1 cellular context compared by ENCODE assay signal in the genomic region with DNA sequence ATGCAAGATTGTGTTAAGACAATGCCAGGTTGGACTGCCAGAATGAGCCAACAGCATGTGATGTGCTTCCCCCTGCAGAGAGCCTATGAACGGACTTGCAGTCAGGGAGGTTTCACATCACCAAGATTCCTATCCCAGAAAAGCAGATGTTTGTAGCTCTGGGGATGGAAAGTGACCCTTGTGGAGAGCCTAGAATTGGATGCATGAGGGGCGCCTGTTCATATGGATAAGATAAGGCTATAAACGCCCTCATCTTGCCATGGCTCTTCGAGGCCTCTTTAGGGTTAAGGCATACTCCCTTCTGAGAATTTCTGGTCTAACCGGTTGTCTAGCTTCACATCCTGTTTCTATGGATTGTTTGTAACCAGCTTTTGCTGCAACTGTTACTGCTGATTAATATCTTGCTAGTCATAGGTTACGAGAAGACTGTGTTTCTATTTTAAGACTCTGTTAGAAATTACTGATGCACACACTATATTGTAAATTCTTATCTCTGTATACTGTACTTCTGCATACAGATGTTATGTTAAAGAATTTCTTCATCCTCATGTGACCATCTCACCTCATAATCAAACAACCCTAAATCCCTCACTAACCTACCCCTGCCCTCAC.
TF ChIP-seq lines count a peak whose summit lies in the region.
"Not testable (repeated sequence)": the region's sequence is repeated elsewhere in the genome, so short reads cannot be mapped to it uniquely, and the experiment has no call there.

No MANE protein-coding gene starts in this region.

TF ChIP-seq in K562, 482 proteins besides CTCF, POLR2A, EP300 and RAD21 (continued from another document):
- TF ChIP-seq TRIM28 (IDR thresholded peaks at IDR 0.05) (0 out of 2 replicates have a peak, but pooled peaks have one; percentile 64), HDAC3 (IDR thresholded peaks at IDR 0.05; ENCODE audit: borderline replicate concordance, partially characterized antibody) (peak; percentile 60), DPF2 (IDR thresholded peaks at IDR 0.05) (peak; percentile 70; the same call in 1 of the 2 replicates), ZBTB7A (IDR thresholded peaks at IDR 0.05; ENCODE audit: borderline replicate concordance, control insufficient read depth, low read depth, low read length) (peak; percentile 24; the same call in 1 of the 2 replicates), ZEB2 (IDR thresholded peaks at IDR 0.05) (0 out of 2 replicates have a peak, but pooled peaks have one; percentile 21), NCOR1 (IDR thresholded peaks at IDR 0.05) (peak; percentile 82), FOXM1 (IDR thresholded peaks at IDR 0.05; ENCODE audit: low read depth) (peak; percentile 64), HDAC2 (IDR thresholded peaks at IDR 0.05) (0 out of 2 replicates have a peak, but pooled peaks have one; percentile 52), NFIC (IDR thresholded peaks at IDR 0.05) (peak; percentile 68), SMARCE1 (IDR thresholded peaks at IDR 0.05) (peak; percentile 65), CC2D1A (IDR thresholded peaks at IDR 0.05) (peak; percentile 58; the same call in 1 of the 2 replicates), CXXC5 (CRISPR knock-in tag; IDR thresholded peaks at IDR 0.05) (peak; percentile 73), MTA3 (IDR thresholded peaks at IDR 0.05; ENCODE audit: borderline replicate concordance) (peak; percentile 56; the same call in 1 of the 2 replicates), CBFA2T2 (conservative IDR thresholded peaks at IDR 0.05) (peak; percentile 89), SMARCA4 (IDR thresholded peaks at IDR 0.05) (peak; percentile 73), SMAD4 (CRISPR knock-in tag; conservative IDR thresholded peaks at IDR 0.05) (peak; percentile 88), MEF2A (IDR thresholded peaks at IDR 0.05; ENCODE audit: control insufficient read depth, low read depth, low read length) (peak; percentile 29; the same call in 1 of the 2 replicates), ATF7 (IDR thresholded peaks at IDR 0.05) (peak; percentile 45), ZNF311 (CRISPR knock-in tag; IDR thresholded peaks at IDR 0.05) (0 out of 2 replicates have a peak, but pooled peaks have one; percentile 3), NCOA1 (IDR thresholded peaks at IDR 0.05; ENCODE audit: low read depth) (peak; percentile 69; the same call in 1 of the 2 replicates), TEAD4 (IDR thresholded peaks at IDR 0.05; ENCODE audit: low read length) (peak; percentile 73), ZNF766 (CRISPR knock-in tag; conservative IDR thresholded peaks at IDR 0.05) (peak; percentile 87), TAL1 (IDR thresholded peaks at IDR 0.05) (peak; percentile 80), STAT5A (IDR thresholded peaks at IDR 0.05; ENCODE audit: borderline replicate concordance, low read length) (peak; percentile 49), DMBX1 (CRISPR knock-in tag; IDR thresholded peaks at IDR 0.05; ENCODE audit: borderline replicate concordance) (peak; percentile 47; the same call in 1 of the 2 replicates), EHMT2 (IDR thresholded peaks at IDR 0.05) (peak; percentile 67), CBX3 (IDR thresholded peaks at IDR 0.05; ENCODE audit: borderline replicate concordance in 1 of 2, low read length in 2 of 2) (peak in 1 of 2 experiments; percentile 77; a peak in 1 of 3 replicates), GATA2 (CRISPR knock-in tag; IDR thresholded peaks at IDR 0.05) (peak; percentile 47), CBFA2T3 (IDR thresholded peaks at IDR 0.05) (peak; percentile 92), KDM1A (IDR thresholded peaks at IDR 0.05) (peak; percentile 5 to 45; a peak in 3 of 4 replicates), SOX6 (IDR thresholded peaks at IDR 0.05) (peak; percentile 75), NCOA2 (IDR thresholded peaks at IDR 0.05; ENCODE audit: partially characterized antibody in 2 of 2) (peak in 1 of 2 experiments; percentile 30), ZNF583 (CRISPR knock-in tag; IDR thresholded peaks at IDR 0.05) (0 out of 2 replicates have a peak, but pooled peaks have one; percentile 4), KLF16 (IDR thresholded peaks at IDR 0.05) (peak; percentile 72), TCF3 (CRISPR knock-in tag; IDR thresholded peaks at IDR 0.05) (peak; percentile 80)
- TF ChIP-seq FOXM1 (CRISPR knock-in tag; IDR thresholded peaks at IDR 0.05; ENCODE audit: low read depth); TEAD4 (CRISPR knock-in tag; IDR thresholded peaks at IDR 0.05; ENCODE audit: borderline replicate concordance): not testable (repeated sequence)
- TF ChIP-seq, protein P1, sequence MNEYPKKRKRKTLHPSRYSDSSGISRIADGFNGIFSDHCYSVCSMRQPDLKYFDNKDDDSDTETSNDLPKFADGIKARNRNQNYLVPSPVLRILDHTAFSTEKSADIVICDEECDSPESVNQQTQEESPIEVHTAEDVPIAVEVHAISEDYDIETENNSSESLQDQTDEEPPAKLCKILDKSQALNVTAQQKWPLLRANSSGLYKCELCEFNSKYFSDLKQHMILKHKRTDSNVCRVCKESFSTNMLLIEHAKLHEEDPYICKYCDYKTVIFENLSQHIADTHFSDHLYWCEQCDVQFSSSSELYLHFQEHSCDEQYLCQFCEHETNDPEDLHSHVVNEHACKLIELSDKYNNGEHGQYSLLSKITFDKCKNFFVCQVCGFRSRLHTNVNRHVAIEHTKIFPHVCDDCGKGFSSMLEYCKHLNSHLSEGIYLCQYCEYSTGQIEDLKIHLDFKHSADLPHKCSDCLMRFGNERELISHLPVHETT (CRISPR knock-in tag; conservative IDR thresholded peaks at IDR 0.05 in 1 of 2, IDR thresholded peaks at IDR 0.05 in 1 of 2) = 0 out of 4 replicates have a peak, but pooled peaks of 1 of the 2 experiments have one; percentile 45
- TF ChIP-seq, protein P2, sequence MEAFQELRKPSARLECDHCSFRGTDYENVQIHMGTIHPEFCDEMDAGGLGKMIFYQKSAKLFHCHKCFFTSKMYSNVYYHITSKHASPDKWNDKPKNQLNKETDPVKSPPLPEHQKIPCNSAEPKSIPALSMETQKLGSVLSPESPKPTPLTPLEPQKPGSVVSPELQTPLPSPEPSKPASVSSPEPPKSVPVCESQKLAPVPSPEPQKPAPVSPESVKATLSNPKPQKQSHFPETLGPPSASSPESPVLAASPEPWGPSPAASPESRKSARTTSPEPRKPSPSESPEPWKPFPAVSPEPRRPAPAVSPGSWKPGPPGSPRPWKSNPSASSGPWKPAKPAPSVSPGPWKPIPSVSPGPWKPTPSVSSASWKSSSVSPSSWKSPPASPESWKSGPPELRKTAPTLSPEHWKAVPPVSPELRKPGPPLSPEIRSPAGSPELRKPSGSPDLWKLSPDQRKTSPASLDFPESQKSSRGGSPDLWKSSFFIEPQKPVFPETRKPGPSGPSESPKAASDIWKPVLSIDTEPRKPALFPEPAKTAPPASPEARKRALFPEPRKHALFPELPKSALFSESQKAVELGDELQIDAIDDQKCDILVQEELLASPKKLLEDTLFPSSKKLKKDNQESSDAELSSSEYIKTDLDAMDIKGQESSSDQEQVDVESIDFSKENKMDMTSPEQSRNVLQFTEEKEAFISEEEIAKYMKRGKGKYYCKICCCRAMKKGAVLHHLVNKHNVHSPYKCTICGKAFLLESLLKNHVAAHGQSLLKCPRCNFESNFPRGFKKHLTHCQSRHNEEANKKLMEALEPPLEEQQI (IDR thresholded peaks at IDR 0.05) = peak; percentile 52; the same call in 1 of the 2 replicates
- TF ChIP-seq, protein P3, sequence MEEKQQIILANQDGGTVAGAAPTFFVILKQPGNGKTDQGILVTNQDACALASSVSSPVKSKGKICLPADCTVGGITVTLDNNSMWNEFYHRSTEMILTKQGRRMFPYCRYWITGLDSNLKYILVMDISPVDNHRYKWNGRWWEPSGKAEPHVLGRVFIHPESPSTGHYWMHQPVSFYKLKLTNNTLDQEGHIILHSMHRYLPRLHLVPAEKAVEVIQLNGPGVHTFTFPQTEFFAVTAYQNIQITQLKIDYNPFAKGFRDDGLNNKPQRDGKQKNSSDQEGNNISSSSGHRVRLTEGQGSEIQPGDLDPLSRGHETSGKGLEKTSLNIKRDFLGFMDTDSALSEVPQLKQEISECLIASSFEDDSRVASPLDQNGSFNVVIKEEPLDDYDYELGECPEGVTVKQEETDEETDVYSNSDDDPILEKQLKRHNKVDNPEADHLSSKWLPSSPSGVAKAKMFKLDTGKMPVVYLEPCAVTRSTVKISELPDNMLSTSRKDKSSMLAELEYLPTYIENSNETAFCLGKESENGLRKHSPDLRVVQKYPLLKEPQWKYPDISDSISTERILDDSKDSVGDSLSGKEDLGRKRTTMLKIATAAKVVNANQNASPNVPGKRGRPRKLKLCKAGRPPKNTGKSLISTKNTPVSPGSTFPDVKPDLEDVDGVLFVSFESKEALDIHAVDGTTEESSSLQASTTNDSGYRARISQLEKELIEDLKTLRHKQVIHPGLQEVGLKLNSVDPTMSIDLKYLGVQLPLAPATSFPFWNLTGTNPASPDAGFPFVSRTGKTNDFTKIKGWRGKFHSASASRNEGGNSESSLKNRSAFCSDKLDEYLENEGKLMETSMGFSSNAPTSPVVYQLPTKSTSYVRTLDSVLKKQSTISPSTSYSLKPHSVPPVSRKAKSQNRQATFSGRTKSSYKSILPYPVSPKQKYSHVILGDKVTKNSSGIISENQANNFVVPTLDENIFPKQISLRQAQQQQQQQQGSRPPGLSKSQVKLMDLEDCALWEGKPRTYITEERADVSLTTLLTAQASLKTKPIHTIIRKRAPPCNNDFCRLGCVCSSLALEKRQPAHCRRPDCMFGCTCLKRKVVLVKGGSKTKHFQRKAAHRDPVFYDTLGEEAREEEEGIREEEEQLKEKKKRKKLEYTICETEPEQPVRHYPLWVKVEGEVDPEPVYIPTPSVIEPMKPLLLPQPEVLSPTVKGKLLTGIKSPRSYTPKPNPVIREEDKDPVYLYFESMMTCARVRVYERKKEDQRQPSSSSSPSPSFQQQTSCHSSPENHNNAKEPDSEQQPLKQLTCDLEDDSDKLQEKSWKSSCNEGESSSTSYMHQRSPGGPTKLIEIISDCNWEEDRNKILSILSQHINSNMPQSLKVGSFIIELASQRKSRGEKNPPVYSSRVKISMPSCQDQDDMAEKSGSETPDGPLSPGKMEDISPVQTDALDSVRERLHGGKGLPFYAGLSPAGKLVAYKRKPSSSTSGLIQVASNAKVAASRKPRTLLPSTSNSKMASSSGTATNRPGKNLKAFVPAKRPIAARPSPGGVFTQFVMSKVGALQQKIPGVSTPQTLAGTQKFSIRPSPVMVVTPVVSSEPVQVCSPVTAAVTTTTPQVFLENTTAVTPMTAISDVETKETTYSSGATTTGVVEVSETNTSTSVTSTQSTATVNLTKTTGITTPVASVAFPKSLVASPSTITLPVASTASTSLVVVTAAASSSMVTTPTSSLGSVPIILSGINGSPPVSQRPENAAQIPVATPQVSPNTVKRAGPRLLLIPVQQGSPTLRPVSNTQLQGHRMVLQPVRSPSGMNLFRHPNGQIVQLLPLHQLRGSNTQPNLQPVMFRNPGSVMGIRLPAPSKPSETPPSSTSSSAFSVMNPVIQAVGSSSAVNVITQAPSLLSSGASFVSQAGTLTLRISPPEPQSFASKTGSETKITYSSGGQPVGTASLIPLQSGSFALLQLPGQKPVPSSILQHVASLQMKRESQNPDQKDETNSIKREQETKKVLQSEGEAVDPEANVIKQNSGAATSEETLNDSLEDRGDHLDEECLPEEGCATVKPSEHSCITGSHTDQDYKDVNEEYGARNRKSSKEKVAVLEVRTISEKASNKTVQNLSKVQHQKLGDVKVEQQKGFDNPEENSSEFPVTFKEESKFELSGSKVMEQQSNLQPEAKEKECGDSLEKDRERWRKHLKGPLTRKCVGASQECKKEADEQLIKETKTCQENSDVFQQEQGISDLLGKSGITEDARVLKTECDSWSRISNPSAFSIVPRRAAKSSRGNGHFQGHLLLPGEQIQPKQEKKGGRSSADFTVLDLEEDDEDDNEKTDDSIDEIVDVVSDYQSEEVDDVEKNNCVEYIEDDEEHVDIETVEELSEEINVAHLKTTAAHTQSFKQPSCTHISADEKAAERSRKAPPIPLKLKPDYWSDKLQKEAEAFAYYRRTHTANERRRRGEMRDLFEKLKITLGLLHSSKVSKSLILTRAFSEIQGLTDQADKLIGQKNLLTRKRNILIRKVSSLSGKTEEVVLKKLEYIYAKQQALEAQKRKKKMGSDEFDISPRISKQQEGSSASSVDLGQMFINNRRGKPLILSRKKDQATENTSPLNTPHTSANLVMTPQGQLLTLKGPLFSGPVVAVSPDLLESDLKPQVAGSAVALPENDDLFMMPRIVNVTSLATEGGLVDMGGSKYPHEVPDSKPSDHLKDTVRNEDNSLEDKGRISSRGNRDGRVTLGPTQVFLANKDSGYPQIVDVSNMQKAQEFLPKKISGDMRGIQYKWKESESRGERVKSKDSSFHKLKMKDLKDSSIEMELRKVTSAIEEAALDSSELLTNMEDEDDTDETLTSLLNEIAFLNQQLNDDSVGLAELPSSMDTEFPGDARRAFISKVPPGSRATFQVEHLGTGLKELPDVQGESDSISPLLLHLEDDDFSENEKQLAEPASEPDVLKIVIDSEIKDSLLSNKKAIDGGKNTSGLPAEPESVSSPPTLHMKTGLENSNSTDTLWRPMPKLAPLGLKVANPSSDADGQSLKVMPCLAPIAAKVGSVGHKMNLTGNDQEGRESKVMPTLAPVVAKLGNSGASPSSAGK (IDR thresholded peaks at IDR 0.05) = 0 out of 2 replicates have a peak, but pooled peaks have one; percentile 11
- TF ChIP-seq, protein P4, sequence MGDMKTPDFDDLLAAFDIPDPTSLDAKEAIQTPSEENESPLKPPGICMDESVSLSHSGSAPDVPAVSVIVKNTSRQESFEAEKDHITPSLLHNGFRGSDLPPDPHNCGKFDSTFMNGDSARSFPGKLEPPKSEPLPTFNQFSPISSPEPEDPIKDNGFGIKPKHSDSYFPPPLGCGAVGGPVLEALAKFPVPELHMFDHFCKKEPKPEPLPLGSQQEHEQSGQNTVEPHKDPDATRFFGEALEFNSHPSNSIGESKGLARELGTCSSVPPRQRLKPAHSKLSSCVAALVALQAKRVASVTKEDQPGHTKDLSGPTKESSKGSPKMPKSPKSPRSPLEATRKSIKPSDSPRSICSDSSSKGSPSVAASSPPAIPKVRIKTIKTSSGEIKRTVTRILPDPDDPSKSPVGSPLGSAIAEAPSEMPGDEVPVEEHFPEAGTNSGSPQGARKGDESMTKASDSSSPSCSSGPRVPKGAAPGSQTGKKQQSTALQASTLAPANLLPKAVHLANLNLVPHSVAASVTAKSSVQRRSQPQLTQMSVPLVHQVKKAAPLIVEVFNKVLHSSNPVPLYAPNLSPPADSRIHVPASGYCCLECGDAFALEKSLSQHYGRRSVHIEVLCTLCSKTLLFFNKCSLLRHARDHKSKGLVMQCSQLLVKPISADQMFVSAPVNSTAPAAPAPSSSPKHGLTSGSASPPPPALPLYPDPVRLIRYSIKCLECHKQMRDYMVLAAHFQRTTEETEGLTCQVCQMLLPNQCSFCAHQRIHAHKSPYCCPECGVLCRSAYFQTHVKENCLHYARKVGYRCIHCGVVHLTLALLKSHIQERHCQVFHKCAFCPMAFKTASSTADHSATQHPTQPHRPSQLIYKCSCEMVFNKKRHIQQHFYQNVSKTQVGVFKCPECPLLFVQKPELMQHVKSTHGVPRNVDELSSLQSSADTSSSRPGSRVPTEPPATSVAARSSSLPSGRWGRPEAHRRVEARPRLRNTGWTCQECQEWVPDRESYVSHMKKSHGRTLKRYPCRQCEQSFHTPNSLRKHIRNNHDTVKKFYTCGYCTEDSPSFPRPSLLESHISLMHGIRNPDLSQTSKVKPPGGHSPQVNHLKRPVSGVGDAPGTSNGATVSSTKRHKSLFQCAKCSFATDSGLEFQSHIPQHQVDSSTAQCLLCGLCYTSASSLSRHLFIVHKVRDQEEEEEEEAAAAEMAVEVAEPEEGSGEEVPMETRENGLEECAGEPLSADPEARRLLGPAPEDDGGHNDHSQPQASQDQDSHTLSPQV (IDR thresholded peaks at IDR 0.05) = 0 out of 2 replicates have a peak, but pooled peaks have one; percentile 37
TF ChIP-seq in K562: peak in this region for 56; not testable (repeated sequence) for 426.
